Comparison of ENCODE assay signal across 1 cellular context in the genomic region with DNA sequence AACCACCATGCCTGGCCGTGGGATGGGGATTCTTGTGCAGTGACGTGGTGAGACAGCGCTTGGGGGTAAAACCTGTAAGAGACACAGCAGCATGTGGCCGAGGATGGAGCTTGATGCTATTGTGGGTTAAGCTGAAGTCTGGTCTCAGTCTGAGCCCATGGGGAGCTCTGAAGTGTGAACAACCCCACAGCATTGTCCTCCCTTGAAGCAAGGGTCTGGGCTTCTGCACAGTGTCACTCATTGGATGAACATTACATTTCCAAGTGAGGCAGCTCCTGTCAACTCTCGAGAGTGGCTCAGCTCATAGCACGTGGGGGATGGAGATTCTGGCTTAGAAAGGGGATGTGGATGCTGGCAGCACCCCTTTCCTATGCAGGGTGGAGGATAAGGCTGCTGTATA.
TF ChIP-seq lines count a peak whose summit lies in the region.

No MANE protein-coding gene starts in this region.

TF ChIP-seq in IMR-90, 13 proteins besides CTCF, POLR2A, EP300 and RAD21 (continued from another document):
- TF ChIP-seq MAFK (IDR thresholded peaks at IDR 0.05; ENCODE audit: low read depth, low read length) (no peak), ELK1 (IDR thresholded peaks at IDR 0.05; ENCODE audit: borderline replicate concordance, low read depth, low read length) (no peak), MAZ (IDR thresholded peaks at IDR 0.05; ENCODE audit: borderline replicate concordance, low read depth, low read length) (no peak), BHLHE40 (IDR thresholded peaks at IDR 0.05; ENCODE audit: low read depth, low read length) (no peak), RCOR1 (IDR thresholded peaks at IDR 0.05; ENCODE audit: insufficient replicate concordance, low read length) (no peak)
